In the genomic region with DNA sequence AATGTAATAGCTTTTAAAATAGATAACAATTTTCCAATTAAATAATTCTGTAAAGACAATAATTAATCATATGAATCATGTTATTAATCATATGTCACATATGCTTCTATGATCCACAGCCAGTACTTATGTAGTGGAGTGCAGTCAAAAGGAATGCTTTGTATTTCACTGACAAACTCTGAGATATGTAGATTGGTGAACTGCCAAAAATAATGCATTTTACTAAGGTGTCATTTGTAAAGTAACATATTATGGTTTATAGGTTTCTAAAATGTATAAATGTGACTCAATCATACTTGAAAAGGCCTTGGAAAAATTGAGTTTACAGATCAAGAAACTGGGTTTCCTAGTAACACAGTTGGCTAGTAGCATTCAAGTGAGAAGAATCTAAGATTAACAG, we compare ENCODE assay signal across 6 cellular contexts.
"Had no signal": no experiment of that assay in that cellular context is flagged by ENCODE, and none has a peak within 500 bp of the region (broad histone marks: within the 10 kb centered on the region; RNA-seq: fewer than 3 reads in every experiment).

No MANE protein-coding gene starts in this region.

- H3K4me1 Mint-ChIP-seq: IgD-negative memory B cell had no signal

- H3K27me3 Mint-ChIP-seq: IgD-negative memory B cell had no signal

- H3K4me3 ChIP-seq: K562 had no signal

- FAIRE-seq: HepG2, HTR-8/SVneo, K562 had no signal

- H3K4me3 Mint-ChIP-seq: IgD-negative memory B cell had no signal

- DNase-seq: IMR-90 had no signal

- H3K36me3 Mint-ChIP-seq: IgD-negative memory B cell had no signal

- H3K27ac Mint-ChIP-seq: IgD-negative memory B cell had no signal

- H3K27ac ChIP-seq: HL-60 had no signal

- ATAC-seq: HepG2, K562 had no signal
